20 cellular contexts compared by ENCODE assay signal in genomic region chr9:91784673-91785402, GRCh38.
A peak's percentile ranks its signal among the peaks of the same experiment; 100 is the strongest.
DNase-seq lines count a peak whose midpoint lies in the region; ATAC-seq, FAIRE-seq and TF ChIP-seq lines count a peak whose summit lies in the region.
"Had no signal": no experiment of that assay in that cellular context is flagged by ENCODE, and none has a peak within 500 bp of the region (broad histone marks: within the 10 kb centered on the region; RNA-seq: fewer than 3 reads in every experiment).

No MANE protein-coding gene starts in this region.

- H3K4me1 Mint-ChIP-seq in glutamatergic neuron (ENCODE audit: low read depth, unreplicated experiment), result peaks cover 43% of the 10 kb centered on the region

- H3K4me1 ChIP-seq in K562 (replicated peaks in 1 of 2; ENCODE audit: control insufficient read depth in 2 of 2, insufficient read depth in 2 of 2, low read length in 2 of 2) (peaks cover 27 to 30% of the 10 kb centered on the region in 2 experiments), sigmoid colon (peaks cover 0 to 58% (median 49%) of the 10 kb centered on the region in 4 donors), Karpas-422 (ENCODE audit: low read length) (no peaks in the 10 kb centered on the region)
- H3K4me1 ChIP-seq: SJSA1 had no signal

- POLR2A ChIA-PET in K562 (lab: Yijun Ruan, JAX), result no interaction called here

- DNase-seq in K562 (ENCODE audit: extremely low read depth in 1 of 4, low spot score in 3 of 4) (no peak), glutamatergic neuron (no peak), omental fat pad (ENCODE audit: low spot score) (peak; percentile 10), sigmoid colon (peak; percentile 38), Karpas-422 (no peak)
- DNase-seq: EL, GF-D8, Kasumi-1, NCI-H2081, NCI-H526, OCI-M1 had no signal

- intact Hi-C loops in K562 (cut with micrococcal nuclease) (no loop called here), sigmoid colon (cut with DNase I) (loop anchor here (5.0 kb wide), 1 partner anchor 87 kb away; no protein-coding TSS in a partner anchor)

- H3K36me3 ChIP-seq in K562 (ENCODE audit: control insufficient read depth, insufficient read depth, low read length) (peaks cover 12% of the 10 kb centered on the region; the same call in 2 of the 3 replicates), sigmoid colon (no peaks in the 10 kb centered on the region), Karpas-422 (ENCODE audit: insufficient read depth, low read length) (no peaks in the 10 kb centered on the region)
- H3K36me3 ChIP-seq: SJSA1 had no signal

- no peaks in the 10 kb centered on the region for H3K9me1 ChIP-seq in K562 (ENCODE audit: control insufficient read depth, insufficient read depth, low read length)

- H3K9me3 ChIP-seq in K562 (replicated peaks; ENCODE audit: control insufficient read depth, insufficient read depth, low read depth, low read length) (no peaks in the 10 kb centered on the region; the same call in none of the 2 replicates), sigmoid colon (no peaks in the 10 kb centered on the region), Karpas-422 (ENCODE audit: low read length) (no peaks in the 10 kb centered on the region)
- H3K9me3 ChIP-seq: SJSA1 had no signal

- no TSS peak for BruUV-seq in K562 (replicated peaks; lab: Mats Ljungman, UMichigan)

- H3K27me3 ChIP-seq in K562 (ENCODE audit: control insufficient read depth in 2 of 2, insufficient read depth in 2 of 2, low read length in 2 of 2), result no peaks in the 10 kb centered on the region
- H3K27me3 ChIP-seq in sigmoid colon, result no peaks in the 10 kb centered on the region
- H3K27me3 ChIP-seq in Karpas-422 (ENCODE audit: low read length), result no peaks in the 10 kb centered on the region
- H3K27me3 ChIP-seq: SJSA1 had no signal

- TF ChIP-seq RAD21 in K562 (CRISPR knock-in tag; conservative IDR thresholded peaks at IDR 0.05 in 1 of 2, IDR thresholded peaks at IDR 0.05 in 1 of 2), result no peak

- peaks cover 21% of the 10 kb centered on the region for H3K9me3 Mint-ChIP-seq in glutamatergic neuron (ENCODE audit: unreplicated experiment)

- H3K79me2 ChIP-seq in K562 (ENCODE audit: control insufficient read depth, insufficient read depth, low read length), result peaks cover 58% of the 10 kb centered on the region
- H3K79me2 ChIP-seq in Karpas-422 (ENCODE audit: low read length), result no peaks in the 10 kb centered on the region

- H3K27me3 Mint-ChIP-seq in glutamatergic neuron (ENCODE audit: unreplicated experiment), result peaks cover 11% of the 10 kb centered on the region

- peaks cover 10% of the 10 kb centered on the region for H3K36me3 Mint-ChIP-seq in glutamatergic neuron (ENCODE audit: unreplicated experiment)
- H3K36me3 Mint-ChIP-seq: IgD-negative memory B cell had no signal

- peaks cover 5% of the 10 kb centered on the region; the same call in 1 of the 2 replicates for H4K20me1 ChIP-seq in K562 (replicated peaks; ENCODE audit: control insufficient read depth, insufficient read depth, low read length)
- no peaks in the 10 kb centered on the region for H4K20me1 ChIP-seq in Karpas-422 (ENCODE audit: insufficient read depth, low read depth, low read length)

- ATAC-seq in K562 (peak; percentile 18; the same call in 2 of the 3 replicates), omental fat pad (ENCODE audit: low FRiP score) (no peak), HG03432 (IDR thresholded peaks at IDR 0.05; ENCODE audit: unreplicated experiment) (no peak), HG03280 (IDR thresholded peaks at IDR 0.05; ENCODE audit: unreplicated experiment) (no peak)
- ATAC-seq: Right ventricle myocardium inferior had no signal

- TF ChIP-seq EP300 in K562 (IDR thresholded peaks at IDR 0.05; ENCODE audit: low read length), result no peak
- TF ChIP-seq EP300 in sigmoid colon (IDR thresholded peaks at IDR 0.05), result no peak

- 72% methylated on average over 6 of the region's 6 CpGs for WGBS in K562 (ENCODE audit: insufficient coverage, low coverage, missing lambda C conversion rate)
- 86 to 87% methylated on average over 6 of the region's 6 CpGs for WGBS in sigmoid colon, 2 donors

- peak overlapping the region; percentile 40 for H3K4me3 Mint-ChIP-seq in glutamatergic neuron (ENCODE audit: unreplicated experiment)
- H3K4me3 Mint-ChIP-seq: CD8-positive, alpha-beta memory T cell; IgD-negative memory B cell had no signal

- H3K4me3 ChIP-seq in K562 (no peak overlapping the region), sigmoid colon (no peak overlapping the region), Karpas-422 (ENCODE audit: low read length) (no peak overlapping the region)
- H3K4me3 ChIP-seq: SJSA1 had no signal

- H2AFZ ChIP-seq in K562 (ENCODE audit: low read depth, low read length), result no peak overlapping the region
- H2AFZ ChIP-seq in Karpas-422 (ENCODE audit: low read length), result no peak overlapping the region

- H3K27ac ChIP-seq in K562 (ENCODE audit: extremely low read depth, low read depth, low read length) (no peak overlapping the region; the same call in 2 of the 3 replicates), sigmoid colon (peak overlapping the region; percentile 69 to 73 (median 71)), Karpas-422 (ENCODE audit: low read length) (no peak overlapping the region)
- H3K27ac ChIP-seq: C4-2B, SJSA1 had no signal

- no peaks in the 10 kb centered on the region for H3K9me2 ChIP-seq in Karpas-422 (replicated peaks; ENCODE audit: insufficient read depth, low read length)

- FAIRE-seq in K562 (lab: Jason Lieb, UNC), result no peak
- FAIRE-seq: GM19239, H1 had no signal

- TF ChIP-seq CTCF in K562 (IDR thresholded peaks at IDR 0.05 in 2 of 3, conservative IDR thresholded peaks at IDR 0.05 in 1 of 3; ENCODE audit: insufficient read depth in 2 of 3, low read depth in 1 of 3, low read length in 3 of 3) (no peak), glutamatergic neuron (IDR thresholded peaks at IDR 0.05; ENCODE audit: partially characterized antibody, unreplicated experiment) (no peak), omental fat pad (IDR thresholded peaks at IDR 0.05) (no peak), sigmoid colon (IDR thresholded peaks at IDR 0.05) (no peak)

- CTCF ChIA-PET in K562 (lab: Yijun Ruan, JAX; ENCODE audit: low intra/inter-chr PET ratio), result no interaction called here

- TF ChIP-seq POLR2A in K562 (conservative IDR thresholded peaks at IDR 0.05) (no peak), sigmoid colon (IDR thresholded peaks at IDR 0.05) (no peak)

- H3K4me2 ChIP-seq in K562 (ENCODE audit: insufficient read depth, low read length) (peak overlapping the region; percentile 57), Karpas-422 (ENCODE audit: low read depth, low read length, poor library complexity, severe bottlenecking) (no peak overlapping the region)

- in situ Hi-C loops in K562 (cut with MboI), result no loop called here

- H3K9ac ChIP-seq in K562 (ENCODE audit: insufficient read depth in 1 of 2, low read depth in 2 of 2, low read length in 2 of 2) (peak overlapping the region in 1 of 2 experiments; percentile 10; a peak in 2 of 4 replicates), Karpas-422 (ENCODE audit: low read length) (no peak overlapping the region)

- H3K27ac Mint-ChIP-seq in glutamatergic neuron (ENCODE audit: unreplicated experiment), result peak overlapping the region; percentile 94
- H3K27ac Mint-ChIP-seq: IgD-negative memory B cell had no signal

TF ChIP-seq in K562, 482 proteins besides CTCF, POLR2A, EP300 and RAD21:
- TF ChIP-seq SMAD3 (CRISPR knock-in tag; conservative IDR thresholded peaks at IDR 0.05), result no peak
- no peak for TF ChIP-seq ZNF311 (CRISPR knock-in tag; IDR thresholded peaks at IDR 0.05)
- TF ChIP-seq ZNF24 (IDR thresholded peaks at IDR 0.05), result peak; percentile 74; the same call in 1 of the 2 replicates

Comparison
In these comparisons a context has a peak if more than half of its experiments do, and no peak if none do; other contexts are left out.
1. DNase-seq: peak in omental fat pad (single experiment) and sigmoid colon (single experiment); none in K562 (0 of 4), glutamatergic neuron (single experiment) and Karpas-422 (single experiment).
2. H3K27ac ChIP-seq: peak in sigmoid colon (4 of 4); none in K562 (single experiment) and Karpas-422 (single experiment).